In genomic region chr2:130756041-130756720, GRCh38 we compare ENCODE assay signal across 8 cellular contexts. TPM values are rescaled to one million over a fixed set of nuclear protein-coding genes. Genes with fewer than 3 reads are reported as not detected.
DNase-seq lines count a peak whose midpoint lies in the region; ATAC-seq and TF ChIP-seq lines count a peak whose summit lies in the region.

No MANE protein-coding gene starts in this region.

- no peak overlapping the region for H3K27ac ChIP-seq in ascending aorta

- H3K36me3 ChIP-seq in ascending aorta = no peaks in the 10 kb centered on the region

- no peaks in the 10 kb centered on the region for H3K4me1 ChIP-seq in ascending aorta

- peaks cover 11% of the 10 kb centered on the region for H3K27me3 ChIP-seq in ascending aorta

- no peak for TF ChIP-seq CTCF in fibroblast of the aortic adventitia (IDR thresholded peaks at IDR 0.05; ENCODE audit: insufficient read depth, low read length)
- TF ChIP-seq CTCF in omental fat pad (IDR thresholded peaks at IDR 0.05) = no peak
- TF ChIP-seq CTCF in ascending aorta (IDR thresholded peaks at IDR 0.05) = no peak

- peak; percentile 49 for ATAC-seq in omental fat pad (ENCODE audit: low FRiP score)
- no peak for ATAC-seq in GM21723 (IDR thresholded peaks at IDR 0.05; ENCODE audit: unreplicated experiment)

- intact Hi-C loops in ascending aorta (cut with DNase I) = no loop called here

- H3K4me3 ChIP-seq in fibroblast of the aortic adventitia (ENCODE audit: low read depth, low read length) = no peak overlapping the region
- H3K4me3 ChIP-seq in ascending aorta = peak overlapping the region in 1 of 2 donors; percentile 16

- H3K9me3 ChIP-seq in ascending aorta = no peaks in the 10 kb centered on the region

- DNase-seq in stimulated activated CD4-positive, alpha-beta T cell treated with anti-CD3 and anti-CD28 coated beads, Interleukin-15, amount 100 ng/mL, for 24 hours = peak; percentile 32
- DNase-seq in stimulated activated CD4-positive, alpha-beta T cell treated with anti-CD3 and anti-CD28 coated beads, Interleukin-1b, Interleukin-23, amount 100 ng/mL, for 48 hours = no peak
- DNase-seq in RPMI8226 = peak; percentile 55
- peak; percentile 1 for DNase-seq in fibroblast of the aortic adventitia (ENCODE audit: low read depth)
- DNase-seq in omental fat pad (ENCODE audit: low spot score) = no peak
- no peak for DNase-seq in H4 (ENCODE audit: low spot score)
- DNase-seq in ascending aorta (ENCODE audit: low spot score in 2 of 2) = no peak

RNA-seq across cellular contexts. Expression of gene AMER3, which starts 0.8 kb away (rescaled TPM):
- total RNA-seq in fibroblast of the aortic adventitia (ENCODE audit: low replicate concordance) (not detected in 2 replicates), omental fat pad (not detected), ascending aorta (not detected)
- total RNA-seq in H4 (2014; rRNA removed; shearing (Covaris generic)) = not detected in 2 replicates

RNA-seq across cellular contexts. Expression of gene GPR148, which starts 27.3 kb away (rescaled TPM):
- 0.41 TPM in 1 of 2 replicates, not detected in the other for total RNA-seq in fibroblast of the aortic adventitia (ENCODE audit: low replicate concordance)
- total RNA-seq in omental fat pad = not detected
- total RNA-seq in H4 (2014; rRNA removed; shearing (Covaris generic)) = not detected in 2 replicates
- total RNA-seq in ascending aorta = not detected

Comparison
In these comparisons a context has a peak if more than half of its experiments do, and no peak if none do; other contexts are left out.
1. DNase-seq: peak in stimulated activated CD4-positive, alpha-beta T cell treated with anti-CD3 and anti-CD28 coated beads, Interleukin-15, amount 100 ng/mL, for 24 hours (single experiment), RPMI8226 (single experiment) and fibroblast of the aortic adventitia (single experiment); none in stimulated activated CD4-positive, alpha-beta T cell treated with anti-CD3 and anti-CD28 coated beads, Interleukin-1b, Interleukin-23, amount 100 ng/mL, for 48 hours (single experiment), omental fat pad (single experiment), H4 (single experiment) and ascending aorta (0 of 2).